Comparison of ENCODE assay signal across 18 cellular contexts in the genomic region with DNA sequence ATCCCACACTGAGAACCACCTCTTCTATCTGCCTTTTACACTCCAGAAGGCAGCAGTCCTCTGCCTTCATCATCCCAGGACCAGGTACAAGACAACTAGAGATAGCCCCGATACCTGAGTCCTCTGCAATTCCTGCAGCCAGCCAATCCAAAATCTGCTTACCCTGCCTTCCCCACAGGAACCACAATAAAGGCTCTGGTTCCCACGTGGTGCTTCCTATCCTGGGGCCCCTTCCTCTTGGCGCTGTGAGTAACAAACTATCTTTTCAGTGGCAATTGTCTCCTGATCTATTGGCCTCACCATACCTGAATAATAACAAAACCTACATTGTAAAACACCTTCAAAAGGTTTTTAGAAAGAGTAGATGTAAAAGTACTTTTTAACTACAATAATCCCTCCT.
A peak's percentile ranks its signal among the peaks of the same experiment; 100 is the strongest.
DNase-seq lines count a peak whose midpoint lies in the region; ATAC-seq and TF ChIP-seq lines count a peak whose summit lies in the region.
"Had no signal": no experiment of that assay in that cellular context is flagged by ENCODE, and none has a peak within 500 bp of the region (broad histone marks: within the 10 kb centered on the region; RNA-seq: fewer than 3 reads in every experiment).

No MANE protein-coding gene starts in this region.

- H3K9me3 ChIP-seq in right atrium auricular region, result no peaks in the 10 kb centered on the region
- H3K9me3 ChIP-seq: MG63, Peyer's patch, psoas muscle, uterus had no signal

- peaks cover 12% of the 10 kb centered on the region for H3K36me3 ChIP-seq in right atrium auricular region
- H3K36me3 ChIP-seq: uterus had no signal

- H3K4me3 ChIP-seq in right atrium auricular region, result no peak overlapping the region
- H3K4me3 ChIP-seq: hepatocyte, MG63, Peyer's patch, psoas muscle, uterus had no signal

- no peak overlapping the region for H3K27ac ChIP-seq in right atrium auricular region
- H3K27ac ChIP-seq: hepatocyte, Peyer's patch, psoas muscle, uterus had no signal

- no peaks in the 10 kb centered on the region for H3K9me3 Mint-ChIP-seq in activated naive CD4-positive, alpha-beta T cell treated with anti-CD3 and anti-CD28 coated beads, Interleukin-2, amount 50 U/mL, for 24 hours
- H3K9me3 Mint-ChIP-seq: dendritic cell treated with granulocyte-macrophage colony-stimulating factor and Interleukin-4, amounts not matched to agents 40 ng/mL and 50 ng/mL, for 4 days; stimulated activated memory B cell treated with anti-CD40 and anti-IgM and Interleukin-4, amounts not matched to agents 10 μg/mL and 1 μg/mL and 100 μg/mL, for 72 hours had no signal

- H3K27me3 Mint-ChIP-seq in activated naive CD4-positive, alpha-beta T cell treated with anti-CD3 and anti-CD28 coated beads, Interleukin-2, amount 50 U/mL, for 24 hours, result no peaks in the 10 kb centered on the region
- H3K27me3 Mint-ChIP-seq: dendritic cell treated with granulocyte-macrophage colony-stimulating factor and Interleukin-4, amounts not matched to agents 40 ng/mL and 50 ng/mL, for 4 days; stimulated activated memory B cell treated with anti-CD40 and anti-IgM and Interleukin-4, amounts not matched to agents 10 μg/mL and 1 μg/mL and 100 μg/mL, for 72 hours had no signal

- H3K4me1 Mint-ChIP-seq in activated naive CD4-positive, alpha-beta T cell treated with anti-CD3 and anti-CD28 coated beads, Interleukin-2, amount 50 U/mL, for 24 hours, result peaks cover 46% of the 10 kb centered on the region
- H3K4me1 Mint-ChIP-seq: stimulated activated memory B cell treated with anti-CD40 and anti-IgM and Interleukin-4, amounts not matched to agents 10 μg/mL and 1 μg/mL and 100 μg/mL, for 72 hours had no signal

- DNase-seq in activated CD4-positive, alpha-beta T cell treated with anti-CD3 and anti-CD28 coated beads for 48 hours, result peak; percentile 52
- DNase-seq in activated CD4-positive, alpha-beta T cell treated with anti-CD3 and anti-CD28 coated beads for 4 hours, result no peak
- DNase-seq in T-helper 22 cell (ENCODE audit: low read depth) (peak; percentile 5), GM13976 (ENCODE audit: low spot score) (no peak), right atrium auricular region (ENCODE audit: low spot score) (no peak)
- DNase-seq in stimulated activated CD4-positive, alpha-beta T cell treated with anti-CD3 and anti-CD28 coated beads, Interleukin-2, amount 100 ng/mL, for 24 hours, result peak; percentile 25 to 27
- DNase-seq: MG63, NCI-H2029, NCI-H526 treated with DMSO at 0.1 percent for 48 hours, Peyer's patch, psoas muscle, T1000, uterus had no signal

- H3K36me3 Mint-ChIP-seq in activated naive CD4-positive, alpha-beta T cell treated with anti-CD3 and anti-CD28 coated beads, Interleukin-2, amount 50 U/mL, for 24 hours, result peaks cover 16% of the 10 kb centered on the region

- H3K27ac Mint-ChIP-seq in activated naive CD4-positive, alpha-beta T cell treated with anti-CD3 and anti-CD28 coated beads, Interleukin-2, amount 50 U/mL, for 24 hours, result no peak overlapping the region
- H3K27ac Mint-ChIP-seq: dendritic cell treated with granulocyte-macrophage colony-stimulating factor and Interleukin-4, amounts not matched to agents 40 ng/mL and 50 ng/mL, for 4 days; stimulated activated memory B cell treated with anti-CD40 and anti-IgM and Interleukin-4, amounts not matched to agents 10 μg/mL and 1 μg/mL and 100 μg/mL, for 72 hours had no signal

- peak overlapping the region; percentile 53 for H3K4me3 Mint-ChIP-seq in activated naive CD4-positive, alpha-beta T cell treated with anti-CD3 and anti-CD28 coated beads, Interleukin-2, amount 50 U/mL, for 24 hours
- H3K4me3 Mint-ChIP-seq: dendritic cell treated with granulocyte-macrophage colony-stimulating factor and Interleukin-4, amounts not matched to agents 40 ng/mL and 50 ng/mL, for 4 days; stimulated activated memory B cell treated with anti-CD40 and anti-IgM and Interleukin-4, amounts not matched to agents 10 μg/mL and 1 μg/mL and 100 μg/mL, for 72 hours had no signal

- no peaks in the 10 kb centered on the region for H3K27me3 ChIP-seq in right atrium auricular region
- H3K27me3 ChIP-seq: hepatocyte, MG63, Peyer's patch, uterus had no signal

- no peak for TF ChIP-seq CTCF in GM13976 (IDR thresholded peaks at IDR 0.05; ENCODE audit: borderline replicate concordance, control extremely low read depth, extremely low read depth, insufficient read depth, missing control alignments)
- no peak for TF ChIP-seq CTCF in right atrium auricular region (IDR thresholded peaks at IDR 0.05)

- no peaks in the 10 kb centered on the region for H3K4me1 ChIP-seq in right atrium auricular region
- H3K4me1 ChIP-seq: Peyer's patch, psoas muscle, uterus had no signal

- ATAC-seq in HG02973 (IDR thresholded peaks at IDR 0.05; ENCODE audit: unreplicated experiment), result no peak
- ATAC-seq: psoas muscle; stimulated activated memory B cell treated with anti-CD40 and anti-IgM and Interleukin-4, amounts not matched to agents 10 μg/mL and 1 μg/mL and 100 μg/mL, for 72 hours had no signal

- in situ Hi-C loops in GM13976 (cut with MboI; ENCODE audit: low sequenced_read_pairs, unreplicated experiment), result no loop called here

Comparison
In these comparisons a context has a peak if more than half of its experiments do, and no peak if none do; other contexts are left out.
1. DNase-seq: peak in activated CD4-positive, alpha-beta T cell treated with anti-CD3 and anti-CD28 coated beads for 48 hours (single experiment), T-helper 22 cell (single experiment) and stimulated activated CD4-positive, alpha-beta T cell treated with anti-CD3 and anti-CD28 coated beads, Interleukin-2, amount 100 ng/mL, for 24 hours (2 of 2); none in activated CD4-positive, alpha-beta T cell treated with anti-CD3 and anti-CD28 coated beads for 4 hours (0 of 2), GM13976 (single experiment) and right atrium auricular region (single experiment).